ENCODE assay signal across 7 cellular contexts in the genomic region with DNA sequence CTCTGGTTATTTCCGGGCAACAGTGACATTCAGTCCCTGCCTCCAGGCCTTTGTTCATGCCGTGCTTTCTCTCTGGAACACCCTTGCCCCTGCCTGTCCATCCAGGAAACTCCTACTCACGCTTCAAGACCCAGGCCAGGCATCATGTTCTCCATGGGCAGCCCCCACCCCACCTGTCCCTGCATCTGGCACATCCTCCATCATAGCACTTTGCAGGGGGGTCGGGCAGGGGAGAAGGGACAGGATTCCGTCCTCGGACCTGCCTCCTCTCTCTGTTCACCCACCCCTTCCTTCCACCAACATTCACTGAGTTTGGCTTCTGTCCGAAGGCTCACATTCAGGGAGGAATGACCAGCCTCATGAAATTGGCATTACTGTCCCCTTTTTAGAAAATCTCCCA.
A peak's percentile ranks its signal among the peaks of the same experiment; 100 is the strongest.
DNase-seq lines count a peak whose midpoint lies in the region; ATAC-seq and TF ChIP-seq lines count a peak whose summit lies in the region.
"Not testable (repeated sequence)": the region's sequence is repeated elsewhere in the genome, so short reads cannot be mapped to it uniquely, and the experiment has no call there.

No MANE protein-coding gene starts in this region.

- DNase-seq in RWPE2 (ENCODE audit: low spot score) (peak; percentile 6), ecto neural progenitor cell (ENCODE audit: low spot score) (peak; percentile 11), right atrium auricular region (ENCODE audit: low spot score) (peak; percentile 55), osteocyte (ENCODE audit: extremely low spot score, unreplicated experiment) (peak; percentile 72), spleen (peak; percentile 13), ureter (ENCODE audit: low spot score) (peak; percentile 30)
- peak; percentile 12 for DNase-seq in activated CD8-positive, alpha-beta memory T cell treated with anti-CD3 and anti-CD28 coated beads, Interleukin-2, amount 50 U/mL, for 48 hours

- H3K27me3 ChIP-seq in RWPE2 (ENCODE audit: insufficient read depth, poor library complexity, severe bottlenecking); right atrium auricular region: not testable (repeated sequence)
- H3K27me3 ChIP-seq in spleen (replicated peaks in 1 of 7) = peaks cover 0 to 42% (median 0%) of the 10 kb centered on the region in 7 donors

- H3K36me3 ChIP-seq in RWPE2 (ENCODE audit: low read depth); right atrium auricular region; spleen: not testable (repeated sequence)

- 64 to 78% (median 77%) methylated on average over 3 to 7 of the region's 7 CpGs for WGBS in spleen, 5 donors

- not testable (repeated sequence) for H3K9me3 Mint-ChIP-seq in osteocyte (ENCODE audit: unreplicated experiment)

- TF ChIP-seq POLR2A in spleen (IDR thresholded peaks at IDR 0.05) = not testable (repeated sequence)

- not testable (repeated sequence) for H3K36me3 Mint-ChIP-seq in osteocyte (ENCODE audit: unreplicated experiment)

- intact Hi-C loops in spleen (cut with DNase I; ENCODE audit: low total_unique reads) = not testable (repeated sequence)

- H3K4me1 ChIP-seq in RWPE2 (ENCODE audit: insufficient read depth, poor library complexity, severe bottlenecking); right atrium auricular region; spleen: not testable (repeated sequence)

- ATAC-seq in RWPE2 (ENCODE audit: low read depth) = not testable (repeated sequence)

- H3K4me3 Mint-ChIP-seq in osteocyte (ENCODE audit: unreplicated experiment) = not testable (repeated sequence)

- not testable (repeated sequence) for H3K27me3 Mint-ChIP-seq in osteocyte (ENCODE audit: unreplicated experiment)

- H3K4me3 ChIP-seq in RWPE2 (ENCODE audit: severe bottlenecking); right atrium auricular region; spleen: not testable (repeated sequence)

- not testable (repeated sequence) for H3K27ac Mint-ChIP-seq in osteocyte (ENCODE audit: unreplicated experiment)

- not testable (repeated sequence) for H3K9me3 ChIP-seq in RWPE2 (ENCODE audit: severe bottlenecking); right atrium auricular region; spleen

- not testable (repeated sequence) for H3K4me1 Mint-ChIP-seq in osteocyte (ENCODE audit: unreplicated experiment)

- not testable (repeated sequence) for TF ChIP-seq CTCF in RWPE2 (IDR thresholded peaks at IDR 0.05; ENCODE audit: poor library complexity, severe bottlenecking); right atrium auricular region (IDR thresholded peaks at IDR 0.05); osteocyte (IDR thresholded peaks at IDR 0.05); spleen (IDR thresholded peaks at IDR 0.05 in 8 of 11, conservative IDR thresholded peaks at IDR 0.05 in 3 of 11)

- H3K27ac ChIP-seq in RWPE2 (ENCODE audit: poor library complexity, severe bottlenecking); right atrium auricular region; spleen: not testable (repeated sequence)

Comparison
In these comparisons a context has a peak if more than half of its experiments do, and no peak if none do; other contexts are left out.
1. DNase-seq: peak in every context shown above with its lines; median percentile 72 in osteocyte; 55 in right atrium auricular region; 30 in ureter; 13 in spleen; 12 in activated CD8-positive, alpha-beta memory T cell treated with anti-CD3 and anti-CD28 coated beads, Interleukin-2, amount 50 U/mL, for 48 hours; 11 in ecto neural progenitor cell; 6 in RWPE2.